In genomic region chr19:5147074-5147970, GRCh38 we compare ENCODE assay signal across 19 cellular contexts.
DNase-seq lines count a peak whose midpoint lies in the region; ATAC-seq, FAIRE-seq and TF ChIP-seq lines count a peak whose summit lies in the region.
"Had no signal": no experiment of that assay in that cellular context is flagged by ENCODE, and none has a peak within 500 bp of the region (broad histone marks: within the 10 kb centered on the region; RNA-seq: fewer than 3 reads in every experiment).

No MANE protein-coding gene starts in this region.

- H3K9ac ChIP-seq in keratinocyte (ENCODE audit: control insufficient read depth, extremely low read depth, insufficient read depth, low read length), result peak overlapping the region; percentile 71

- no peak for FAIRE-seq in keratinocyte (lab: Jason Lieb, UNC)
- FAIRE-seq: small intestine had no signal

- CTCF ChIA-PET in activated CD8-positive, alpha-beta T cell treated with anti-CD3 and anti-CD28 coated beads, Interleukin-2, amount 10 ng/mL, durations not matched to agents 7 days and 5 days (lab: Charles Lee), result no interaction called here

- H3K27me3 Mint-ChIP-seq in activated CD8-positive, alpha-beta T cell treated with anti-CD3 and anti-CD28 coated beads, Interleukin-2, amount 10 ng/mL, durations not matched to agents 7 days and 5 days (ENCODE audit: low read depth), result no peaks in the 10 kb centered on the region
- H3K27me3 Mint-ChIP-seq: memory B cell; naive thymus-derived CD8-positive, alpha-beta T cell had no signal

- no peak overlapping the region for H3K4me3 Mint-ChIP-seq in activated CD8-positive, alpha-beta T cell treated with anti-CD3 and anti-CD28 coated beads, Interleukin-2, amount 10 ng/mL, durations not matched to agents 7 days and 5 days
- H3K4me3 Mint-ChIP-seq: memory B cell; naive thymus-derived CD8-positive, alpha-beta T cell had no signal

- H4K20me1 ChIP-seq in keratinocyte (ENCODE audit: control insufficient read depth, extremely low read depth, insufficient read depth, low read length), result no peaks in the 10 kb centered on the region

- peak overlapping the region; percentile 46 for H3K27ac Mint-ChIP-seq in activated CD8-positive, alpha-beta T cell treated with anti-CD3 and anti-CD28 coated beads, Interleukin-2, amount 10 ng/mL, durations not matched to agents 7 days and 5 days

- no peak overlapping the region for H2AFZ ChIP-seq in keratinocyte (ENCODE audit: control insufficient read depth, low read length)

- H3K27me3 ChIP-seq in keratinocyte (ENCODE audit: control insufficient read depth, extremely low read depth, insufficient read depth, low read length), result no peaks in the 10 kb centered on the region
- H3K27me3 ChIP-seq: SJSA1, vagina had no signal

- no peak overlapping the region for H3K4me3 ChIP-seq in keratinocyte (ENCODE audit: control insufficient read depth in 2 of 3, extremely low read depth in 1 of 3, insufficient read depth in 2 of 3, low read depth in 1 of 3, low read length in 3 of 3)
- H3K4me3 ChIP-seq in skin epidermis, result no peak overlapping the region
- H3K4me3 ChIP-seq: SJSA1, vagina had no signal

- no peaks in the 10 kb centered on the region for H3K9me3 ChIP-seq in keratinocyte (ENCODE audit: control insufficient read depth, low read depth, low read length)
- H3K9me3 ChIP-seq: Caco-2, SJSA1, vagina had no signal

- H3K9me3 Mint-ChIP-seq in activated CD8-positive, alpha-beta T cell treated with anti-CD3 and anti-CD28 coated beads, Interleukin-2, amount 10 ng/mL, durations not matched to agents 7 days and 5 days (ENCODE audit: insufficient read depth), result no peaks in the 10 kb centered on the region
- H3K9me3 Mint-ChIP-seq: memory B cell; naive thymus-derived CD8-positive, alpha-beta T cell had no signal

- peak; percentile 19 for DNase-seq in activated T-cell treated with anti-CD3 and anti-CD28 coated beads, Interleukin-2, amount 50 U/mL, for 1 hour
- DNase-seq in activated T-cell treated with anti-CD3 and anti-CD28 coated beads for 4 hours, result no peak
- no peak for DNase-seq in activated CD8-positive, alpha-beta T cell treated with anti-CD3 and anti-CD28 coated beads, Interleukin-2, amount 10 ng/mL, durations not matched to agents 7 days and 5 days
- DNase-seq in keratinocyte (ENCODE audit: low read depth, low spot score), result no peak
- no peak for DNase-seq in central memory CD4-positive, alpha-beta T cell
- no peak for DNase-seq in NCI-H446 treated with DMSO at 0.1 percent for 48 hours (lab: John Stamatoyannopoulos, UW)
- DNase-seq: activated effector memory CD4-positive, alpha-beta T cell treated with anti-CD3 and anti-CD28 coated beads, Interleukin-2, amount 50 U/mL, for 16 hours; Caco-2; NCI-H146; NCI-H774; OCI-M1; small intestine; stimulated activated CD4-positive, alpha-beta T cell treated with anti-CD3 and anti-CD28 coated beads, Interleukin-4, amount 100 ng/mL, for 4 hours had no signal

- peaks cover 21% of the 10 kb centered on the region for H3K4me1 ChIP-seq in keratinocyte (ENCODE audit: control insufficient read depth, extremely low read depth, insufficient read depth, low read length)
- H3K4me1 ChIP-seq: Caco-2, SJSA1, vagina had no signal

- peaks cover 8 to 23% of the 10 kb centered on the region in 2 experiments for H3K36me3 ChIP-seq in keratinocyte (ENCODE audit: control insufficient read depth in 2 of 2, extremely low read depth in 1 of 2, insufficient read depth in 2 of 2, low read length in 2 of 2)

- TF ChIP-seq CTCF in keratinocyte (optimal IDR thresholded peaks at IDR 0.05 in 1 of 3, IDR thresholded peaks at IDR 0.05 in 1 of 3, conservative IDR thresholded peaks at IDR 0.05 in 1 of 3; ENCODE audit: extremely low read depth in 1 of 3, insufficient read depth in 2 of 3, low read length in 3 of 3), result no peak

- peak overlapping the region; percentile 66 for H3K27ac ChIP-seq in keratinocyte (ENCODE audit: control insufficient read depth, insufficient read depth, low read length)
- peak overlapping the region in 17 of 21 experiments; percentile 14 to 89 (median 66) for H3K27ac ChIP-seq in skin epidermis
- H3K27ac ChIP-seq: SJSA1, vagina had no signal

- dilution Hi-C loops in keratinocyte (cut with MboI; ENCODE audit: extremely low pct_ligation_motif_present, low sequenced_read_pairs), result no loop called here

- POLR2A ChIA-PET in activated CD8-positive, alpha-beta T cell treated with anti-CD3 and anti-CD28 coated beads, Interleukin-2, amount 10 ng/mL, durations not matched to agents 7 days and 5 days (lab: Charles Lee), result interaction anchor here (0.5 kb wide), 1 partner anchor 67 kb away, joined by 3 read pairs; no protein-coding TSS in a partner anchor

- H3K4me1 Mint-ChIP-seq in activated CD8-positive, alpha-beta T cell treated with anti-CD3 and anti-CD28 coated beads, Interleukin-2, amount 10 ng/mL, durations not matched to agents 7 days and 5 days (ENCODE audit: low read depth), result peaks cover 11% of the 10 kb centered on the region

- H3K4me2 ChIP-seq in keratinocyte (ENCODE audit: control insufficient read depth, extremely low read depth, insufficient read depth, low read depth, low read length), result peak overlapping the region; percentile 87

- peaks cover 31% of the 10 kb centered on the region for H3K36me3 Mint-ChIP-seq in activated CD8-positive, alpha-beta T cell treated with anti-CD3 and anti-CD28 coated beads, Interleukin-2, amount 10 ng/mL, durations not matched to agents 7 days and 5 days (ENCODE audit: low read depth)

- no peak for ATAC-seq in activated CD8-positive, alpha-beta T cell treated with anti-CD3 and anti-CD28 coated beads, Interleukin-2, amount 10 ng/mL, durations not matched to agents 7 days and 5 days
- no peak for ATAC-seq in GM21529 (IDR thresholded peaks at IDR 0.05; ENCODE audit: unreplicated experiment)
- ATAC-seq: naive thymus-derived CD8-positive, alpha-beta T cell had no signal

- H3K79me2 ChIP-seq in keratinocyte (ENCODE audit: control insufficient read depth, insufficient read depth, low read length), result no peaks in the 10 kb centered on the region

- H3K9me1 ChIP-seq in keratinocyte (ENCODE audit: control insufficient read depth, extremely low read depth, insufficient read depth, low read length), result no peaks in the 10 kb centered on the region
